Comparison of ENCODE assay signal across 1 cellular context in the genomic region with DNA sequence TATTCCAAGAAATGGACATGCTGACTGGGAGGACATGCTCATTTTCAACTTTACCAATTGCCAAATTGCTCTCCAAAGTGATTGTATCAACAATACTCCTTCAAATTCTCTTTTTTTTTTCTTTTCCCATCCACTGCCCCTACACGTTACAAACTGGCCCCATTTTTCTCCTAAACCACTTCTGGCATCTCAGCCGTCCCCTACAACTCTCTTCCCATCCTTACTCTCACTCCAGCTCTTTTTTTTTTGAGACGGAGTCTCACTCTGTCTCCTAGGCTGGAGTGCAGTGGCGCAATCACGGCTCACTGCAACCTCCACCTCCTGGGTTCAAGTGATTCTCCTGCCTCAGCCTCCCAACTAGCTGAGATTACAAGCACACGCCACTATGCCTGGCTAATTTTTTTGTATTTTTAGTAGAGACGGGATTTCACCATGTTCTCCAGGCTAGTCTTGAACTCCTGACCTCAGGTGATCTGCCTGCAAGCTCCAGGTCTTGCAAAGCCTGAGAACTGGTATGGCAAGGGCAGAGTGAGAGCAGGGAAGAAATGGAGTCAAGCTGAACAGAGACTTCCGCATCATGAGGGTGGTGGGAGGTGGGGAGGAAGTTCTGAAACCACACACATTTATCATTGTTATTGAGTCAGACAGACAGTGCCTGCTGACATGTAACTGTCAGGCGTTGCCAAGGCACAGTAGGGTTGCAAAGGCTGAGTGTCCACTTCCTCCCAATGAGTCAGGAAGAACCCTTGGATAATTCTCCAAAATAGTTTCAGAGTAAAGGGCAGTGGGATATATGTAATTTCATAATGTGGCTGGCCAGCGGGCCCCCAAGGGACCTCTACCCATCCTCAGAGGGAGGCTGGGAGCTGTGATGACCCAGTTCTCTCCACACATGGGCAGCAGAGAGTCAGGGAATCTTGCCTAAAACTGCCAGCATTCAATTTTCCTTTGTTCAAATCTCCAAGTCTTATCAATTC.
TF ChIP-seq lines count a peak whose summit lies in the region.

No MANE protein-coding gene starts in this region.

TF ChIP-seq in IMR-90, 13 proteins besides CTCF, POLR2A, EP300 and RAD21:
- TF ChIP-seq RFX5 (IDR thresholded peaks at IDR 0.05; ENCODE audit: low read depth, low read length) (peak; percentile 71; the same call in 1 of the 2 replicates), FOS (IDR thresholded peaks at IDR 0.05; ENCODE audit: low read depth, low read length) (peak; percentile 25; the same call in 1 of the 2 replicates), CEBPB (IDR thresholded peaks at IDR 0.05; ENCODE audit: low read depth, low read length) (peak; percentile 66; the same call in 1 of the 2 replicates), CHD1 (IDR thresholded peaks at IDR 0.05; ENCODE audit: low read depth, low read length) (no peak)
